ENCODE assay signal across 8 cellular contexts in genomic region chr9:36008774-36009300, GRCh38. TPM values are rescaled to one million over a fixed set of nuclear protein-coding genes. Genes with fewer than 3 reads are reported as not detected.
DNase-seq lines count a peak whose midpoint lies in the region; ATAC-seq, FAIRE-seq and TF ChIP-seq lines count a peak whose summit lies in the region.

No MANE protein-coding gene starts in this region.

- WGBS in K562 (ENCODE audit: insufficient coverage, low coverage, missing lambda C conversion rate) = 5% methylated on average over 10 of the region's 11 CpGs

- H3K9me3 ChIP-seq in CD4-positive, CD25-positive, alpha-beta regulatory T cell (ENCODE audit: control insufficient read depth in 2 of 2, low read length in 2 of 2) = peaks cover 0 to 2% of the 10 kb centered on the region in 2 experiments
- 0 out of 2 replicates have a peak, but pooled peaks cover 2% of the 10 kb centered on the region for H3K9me3 ChIP-seq in K562 (replicated peaks; ENCODE audit: control insufficient read depth, insufficient read depth, low read depth, low read length)

- no peak for TF ChIP-seq POLR2A in K562 (conservative IDR thresholded peaks at IDR 0.05)

- H3K36me3 ChIP-seq in CD4-positive, CD25-positive, alpha-beta regulatory T cell (ENCODE audit: control insufficient read depth, insufficient read depth, low read length) = no peaks in the 10 kb centered on the region
- no peaks in the 10 kb centered on the region for H3K36me3 ChIP-seq in K562 (ENCODE audit: control insufficient read depth, insufficient read depth, low read length)

- peaks cover 0 to 9% (median 1%) of the 10 kb centered on the region in 7 donors for H3K9me3 Mint-ChIP-seq in CD4-positive, CD25-positive, alpha-beta regulatory T cell

- CTCF ChIA-PET in K562 (lab: Yijun Ruan, JAX; ENCODE audit: low intra/inter-chr PET ratio) = interaction anchor here (0.6 to 2.8 kb wide), 7 partner anchors 15 to 414 kb away, joined by 3 to 15 read pairs (median 6); no protein-coding TSS in a partner anchor

- H2AFZ ChIP-seq in K562 (ENCODE audit: low read depth, low read length) = peak overlapping the region; percentile 47

- ATAC-seq in CD4-positive, CD25-positive, alpha-beta regulatory T cell (ENCODE audit: low read depth in 2 of 2) = peak; percentile 85 to 96
- peak; percentile 67 for ATAC-seq in GM21825 (IDR thresholded peaks at IDR 0.05; ENCODE audit: unreplicated experiment)
- peak; percentile 99 for ATAC-seq in K562
- ATAC-seq in GM19455 (IDR thresholded peaks at IDR 0.05; ENCODE audit: unreplicated experiment) = no peak

- H3K27me3 ChIP-seq in CD4-positive, CD25-positive, alpha-beta regulatory T cell (ENCODE audit: control insufficient read depth, insufficient read depth, low read length) = peaks cover 41% of the 10 kb centered on the region
- H3K27me3 ChIP-seq in K562 (ENCODE audit: control insufficient read depth in 2 of 2, insufficient read depth in 2 of 2, low read length in 2 of 2) = peaks cover 0 to 7% of the 10 kb centered on the region in 2 experiments; a peak in 1 of 5 replicates

- H3K27me3 Mint-ChIP-seq in CD4-positive, CD25-positive, alpha-beta regulatory T cell = peaks cover 53% of the 10 kb centered on the region

- H3K79me2 ChIP-seq in K562 (ENCODE audit: control insufficient read depth, insufficient read depth, low read length) = no peaks in the 10 kb centered on the region

- no peaks in the 10 kb centered on the region for H4K20me1 ChIP-seq in K562 (replicated peaks; ENCODE audit: control insufficient read depth, insufficient read depth, low read length)

- peaks cover 7% of the 10 kb centered on the region for H3K4me1 ChIP-seq in CD4-positive, CD25-positive, alpha-beta regulatory T cell (ENCODE audit: control insufficient read depth, insufficient read depth, low read length, poor library complexity, severe bottlenecking)
- peaks cover 0 to 6% of the 10 kb centered on the region in 2 experiments; a peak in 3 of 5 replicates for H3K4me1 ChIP-seq in K562 (replicated peaks in 1 of 2; ENCODE audit: control insufficient read depth in 2 of 2, insufficient read depth in 2 of 2, low read length in 2 of 2)

- H3K4me3 ChIP-seq in CD4-positive, CD25-positive, alpha-beta regulatory T cell (ENCODE audit: low read depth, low read length) = no peak overlapping the region
- no peak overlapping the region for H3K4me3 ChIP-seq in K562

- FAIRE-seq in K562 (lab: Jason Lieb, UNC) = peak; percentile 87

- H3K4me3 Mint-ChIP-seq in CD4-positive, CD25-positive, alpha-beta regulatory T cell = no peak overlapping the region

- in situ Hi-C loops in K562 (cut with MboI) = no loop called here

- POLR2A ChIA-PET in K562 (lab: Yijun Ruan, JAX) = no interaction called here

- no peak for TF ChIP-seq EP300 in K562 (IDR thresholded peaks at IDR 0.05; ENCODE audit: low read length)

- intact Hi-C loops in K562 (cut with micrococcal nuclease) = loop anchor here (5.0 kb wide), 1 partner anchor 52 kb away; the partner anchor contains the start of gene OR2S2

- H3K27ac ChIP-seq in CD4-positive, CD25-positive, alpha-beta regulatory T cell (ENCODE audit: insufficient read depth, low read length, poor library complexity, severe bottlenecking) = no peak overlapping the region
- H3K27ac ChIP-seq in K562 (ENCODE audit: extremely low read depth, low read depth, low read length) = no peak overlapping the region

- TF ChIP-seq CTCF in K562 (IDR thresholded peaks at IDR 0.05 in 2 of 3, conservative IDR thresholded peaks at IDR 0.05 in 1 of 3; ENCODE audit: insufficient read depth in 2 of 3, low read depth in 1 of 3, low read length in 3 of 3) = peak; percentile 99 to 100 (median 100)

- H3K9me1 ChIP-seq in K562 (ENCODE audit: control insufficient read depth, insufficient read depth, low read length) = no peaks in the 10 kb centered on the region

- peak; percentile 52 to 77 for TF ChIP-seq RAD21 in K562 (CRISPR knock-in tag; conservative IDR thresholded peaks at IDR 0.05 in 1 of 2, IDR thresholded peaks at IDR 0.05 in 1 of 2)

- no TSS peak for BruUV-seq in K562 (replicated peaks; lab: Mats Ljungman, UMichigan)

- peak; percentile 37 to 70 (median 70) for DNase-seq in CD4-positive, CD25-positive, alpha-beta regulatory T cell
- peak; percentile 55 for DNase-seq in NCI-H2029 treated with DMSO at 0.1 percent for 48 hours (lab: John Stamatoyannopoulos, UW)
- peak; percentile 66 for DNase-seq in UCSD-AML1 (lab: John Stamatoyannopoulos, UW; ENCODE audit: unreplicated experiment)
- peak; percentile 79 to 83 (median 80) for DNase-seq in K562 (ENCODE audit: extremely low read depth in 1 of 4, low spot score in 3 of 4)
- peak; percentile 94 for DNase-seq in iPS-NIHi7 (ENCODE audit: extremely low spot score)
- DNase-seq in stimulated activated CD4-positive, alpha-beta T cell treated with anti-CD3 and anti-CD28 coated beads, Interleukin-1b, Interleukin-23, amount 100 ng/mL, for 4 hours (ENCODE audit: low read depth in 2 of 2) = peak; percentile 32 to 52

- no peak overlapping the region for H3K27ac Mint-ChIP-seq in CD4-positive, CD25-positive, alpha-beta regulatory T cell

- H3K4me2 ChIP-seq in K562 (ENCODE audit: insufficient read depth, low read length) = peak overlapping the region; percentile 35; the same call in 1 of the 2 replicates

- peaks cover 0 to 13% (median 8%) of the 10 kb centered on the region in 4 donors for H3K4me1 Mint-ChIP-seq in CD4-positive, CD25-positive, alpha-beta regulatory T cell

- H3K36me3 Mint-ChIP-seq in CD4-positive, CD25-positive, alpha-beta regulatory T cell = no peaks in the 10 kb centered on the region

- H3K9ac ChIP-seq in K562 (ENCODE audit: insufficient read depth in 1 of 2, low read depth in 2 of 2, low read length in 2 of 2) = no peak overlapping the region

TF ChIP-seq in K562, 482 proteins besides CTCF, POLR2A, EP300 and RAD21 (continues in another document):
- TF ChIP-seq JUND (IDR thresholded peaks at IDR 0.05; ENCODE audit: borderline replicate concordance, low read depth, low read length) = 0 out of 2 replicates have a peak, but pooled peaks have one; percentile 34
- no peak for TF ChIP-seq JUND (tag; IDR thresholded peaks at IDR 0.05; ENCODE audit: borderline replicate concordance, low read depth, low read length)
- no peak for TF ChIP-seq MEF2A (IDR thresholded peaks at IDR 0.05; ENCODE audit: control insufficient read depth, low read depth, low read length)
- TF ChIP-seq XRCC5 (IDR thresholded peaks at IDR 0.05; ENCODE audit: low read depth, low read length) = peak; percentile 81; the same call in 1 of the 2 replicates
- TF ChIP-seq ZNF384 (IDR thresholded peaks at IDR 0.05; ENCODE audit: low read depth, low read length) = peak; percentile 46; the same call in 1 of the 2 replicates
- peak; percentile 60; the same call in 1 of the 2 replicates for TF ChIP-seq RB1 (IDR thresholded peaks at IDR 0.05; ENCODE audit: low read depth)
- TF ChIP-seq ZBTB7A (IDR thresholded peaks at IDR 0.05; ENCODE audit: borderline replicate concordance, control insufficient read depth, low read depth, low read length) = peak; percentile 67; the same call in 1 of the 2 replicates
- TF ChIP-seq SREBF2 (CRISPR knock-in tag; IDR thresholded peaks at IDR 0.05) = no peak
- 0 out of 4 replicates have a peak, but pooled peaks of 1 of the 2 experiments have one; percentile 26 for TF ChIP-seq SRF (CRISPR knock-in tag; IDR thresholded peaks at IDR 0.05)
- TF ChIP-seq SMC3 (conservative IDR thresholded peaks at IDR 0.05; ENCODE audit: insufficient read depth, low read depth, low read length) = peak; percentile 87

RNA-seq across cellular contexts. Expression of gene RECK, which starts 27.9 kb away (rescaled TPM):
- total RNA-seq in CD4-positive, CD25-positive, alpha-beta regulatory T cell = 6.5 TPM
- 10 to 100 TPM in 2 of 4 donors, 1 to 10 TPM in 2; 5.5 to 12.6 (median 8.7) TPM for polyA plus RNA-seq in CD4-positive, CD25-positive, alpha-beta regulatory T cell
- 0.26 TPM in 1 of 2 replicates, not detected in the other for total RNA-seq in K562 (2011; cell fraction: chromatin; rRNA removed; ENCODE audit: low replicate concordance)
- 0.13 and 0.33 TPM in 2 replicates for total RNA-seq in K562 (2011; cell fraction: nucleolus; rRNA removed)
- 0.37 and 0.61 TPM in 2 replicates for total RNA-seq in K562 (2011; cell fraction: nucleoplasm; rRNA removed)
- total RNA-seq in K562 (2014; rRNA removed) = 0.36 TPM in 1 of 2 replicates, not detected in the other
- 0.06 and 0.22 TPM in 2 replicates for total RNA-seq in K562 (2014; rRNA removed; fragmentation: Illumina TruSeq; extraction: Trizol)
- total RNA-seq in K562 (2015; rRNA removed; fragmentation: Illumina TruSeq; extraction: Trizol) = 0.04 and 0.08 TPM in 2 replicates
- total RNA-seq in K562 (2021) = 0.11 and 0.34 TPM in 2 replicates
- polyA plus RNA-seq in K562 (2011; rRNA removed) = 0.08 and 0.33 TPM in 2 replicates
- 0.09 and 0.12 TPM in 2 replicates for polyA plus RNA-seq in K562 (2011; cell fraction: cytosol; rRNA removed)
- 0.04 and 0.07 TPM in 2 replicates for polyA plus RNA-seq in K562 (2011; cell fraction: nucleus; rRNA removed)
- polyA plus RNA-seq in K562 (2012) = 0.18 and 0.36 TPM in 2 replicates
- 0.11 and 0.16 TPM in 2 replicates for polyA plus RNA-seq in K562 (2014; fragmentation: Illumina TruSeq; extraction: Trizol)
- polyA plus RNA-seq in K562 (2014; fragmentation: Nextera tagmentation; extraction: Ambion mirVana) = under 1 TPM; 0.06 to 0.07 TPM
- polyA plus RNA-seq in K562 (2014; rRNA removed) = 0.19 and 0.66 TPM in 2 replicates
- 0.21 TPM in 1 of 2 replicates, not detected in the other for polyA minus RNA-seq in K562 (2011; rRNA and poly(A)+ RNA removed)
- not detected in 2 replicates for polyA minus RNA-seq in K562 (2011; cell fraction: cytosol; rRNA and poly(A)+ RNA removed)
- 0.13 TPM in 1 of 2 replicates, not detected in the other for polyA minus RNA-seq in K562 (2011; cell fraction: nucleus; rRNA and poly(A)+ RNA removed)

RNA-seq across cellular contexts. Expression of gene OR2S2, which starts 50.9 kb away (rescaled TPM):
- not detected for total RNA-seq in CD4-positive, CD25-positive, alpha-beta regulatory T cell
- not detected for polyA plus RNA-seq in CD4-positive, CD25-positive, alpha-beta regulatory T cell
- total RNA-seq in K562 (2011; cell fraction: chromatin; rRNA removed; ENCODE audit: low replicate concordance) = not detected in 2 replicates
- not detected in 2 replicates for total RNA-seq in K562 (2011; cell fraction: nucleolus; rRNA removed)
- total RNA-seq in K562 (2011; cell fraction: nucleoplasm; rRNA removed) = not detected in 2 replicates
- total RNA-seq in K562 (2014; rRNA removed) = not detected in 2 replicates
- not detected in 2 replicates for total RNA-seq in K562 (2014; rRNA removed; fragmentation: Illumina TruSeq; extraction: Trizol)
- total RNA-seq in K562 (2015; rRNA removed; fragmentation: Illumina TruSeq; extraction: Trizol) = not detected in 2 replicates
- total RNA-seq in K562 (2021) = not detected in 2 replicates
- polyA plus RNA-seq in K562 (2011; rRNA removed) = not detected in 2 replicates
- polyA plus RNA-seq in K562 (2011; cell fraction: cytosol; rRNA removed) = not detected in 2 replicates
- polyA plus RNA-seq in K562 (2011; cell fraction: nucleus; rRNA removed) = not detected in 2 replicates
- not detected in 2 replicates for polyA plus RNA-seq in K562 (2012)
- polyA plus RNA-seq in K562 (2014; fragmentation: Illumina TruSeq; extraction: Trizol) = not detected in 2 replicates
- not detected for polyA plus RNA-seq in K562 (2014; fragmentation: Nextera tagmentation; extraction: Ambion mirVana)
- polyA plus RNA-seq in K562 (2014; rRNA removed) = not detected in 2 replicates
- polyA minus RNA-seq in K562 (2011; rRNA and poly(A)+ RNA removed) = not detected in 2 replicates
- not detected in 2 replicates for polyA minus RNA-seq in K562 (2011; cell fraction: cytosol; rRNA and poly(A)+ RNA removed)
- not detected in 2 replicates for polyA minus RNA-seq in K562 (2011; cell fraction: nucleus; rRNA and poly(A)+ RNA removed)

Comparison
In these comparisons a context has a peak if more than half of its experiments do, and no peak if none do; other contexts are left out.
1. DNase-seq: peak in every context shown above with its lines; median percentile 94 in iPS-NIHi7; 80 in K562; 70 in CD4-positive, CD25-positive, alpha-beta regulatory T cell; 66 in UCSD-AML1; 55 in NCI-H2029 treated with DMSO at 0.1 percent for 48 hours; 42 in stimulated activated CD4-positive, alpha-beta T cell treated with anti-CD3 and anti-CD28 coated beads, Interleukin-1b, Interleukin-23, amount 100 ng/mL, for 4 hours.